25 cellular contexts compared by ENCODE assay signal in genomic region chr4:15164571-15164970, GRCh38.
A peak's percentile ranks its signal among the peaks of the same experiment; 100 is the strongest.
DNase-seq lines count a peak whose midpoint lies in the region; ATAC-seq and TF ChIP-seq lines count a peak whose summit lies in the region.
"Had no signal": no experiment of that assay in that cellular context is flagged by ENCODE, and none has a peak within 500 bp of the region (broad histone marks: within the 10 kb centered on the region; RNA-seq: fewer than 3 reads in every experiment).

No MANE protein-coding gene starts in this region.

- H3K9ac ChIP-seq in mammary epithelial cell (ENCODE audit: insufficient read depth, low read length), result no peak overlapping the region
- no peak overlapping the region for H3K9ac ChIP-seq in mesenchymal stem cell (ENCODE audit: low read length)
- H3K9ac ChIP-seq: BLaER1 treated with 17β-estradiol and CSF1 and Interleukin-3, amounts not matched to agents 10 nM and 100 nM; neural progenitor cell had no signal

- H3K18ac ChIP-seq in mesenchymal stem cell (ENCODE audit: low read depth in 1 of 2, low read length in 2 of 2), result no peak overlapping the region

- no peak overlapping the region for H2BK15ac ChIP-seq in mesenchymal stem cell (ENCODE audit: low read depth, poor library complexity, severe bottlenecking)

- no peak for TF ChIP-seq CTCF in mammary epithelial cell (conservative IDR thresholded peaks at IDR 0.05 in 1 of 2, IDR thresholded peaks at IDR 0.05 in 1 of 2; ENCODE audit: extremely low read depth in 1 of 2, insufficient read depth in 1 of 2, low read depth in 1 of 2, low read length in 2 of 2)
- TF ChIP-seq CTCF in endothelial cell (IDR thresholded peaks at IDR 0.05; ENCODE audit: unreplicated experiment), result no peak

- H2BK12ac ChIP-seq in mesenchymal stem cell (ENCODE audit: low read length in 2 of 2), result no peak overlapping the region

- H3K36me3 ChIP-seq in mammary epithelial cell (ENCODE audit: insufficient read depth, low read length) (no peaks in the 10 kb centered on the region), mesenchymal stem cell (ENCODE audit: control insufficient read depth in 1 of 2, insufficient read depth in 2 of 2, low read depth in 1 of 2, low read length in 2 of 2) (no peaks in the 10 kb centered on the region)
- no peaks in the 10 kb centered on the region for H3K36me3 ChIP-seq in CD4-positive, alpha-beta memory T cell (ENCODE audit: insufficient read depth, low read length)
- H3K36me3 ChIP-seq: BLaER1 treated with 17β-estradiol and CSF1 and Interleukin-3, amounts not matched to agents 10 nM and 100 nM; neural progenitor cell; spleen had no signal

- H3K27ac Mint-ChIP-seq in endothelial cell (ENCODE audit: unreplicated experiment), result no peak overlapping the region
- H3K27ac Mint-ChIP-seq in CD4-positive, alpha-beta memory T cell, result no peak overlapping the region
- H3K27ac Mint-ChIP-seq: activated CD4-positive, alpha-beta T cell treated with anti-CD3 and anti-CD28 coated beads for 36 hours; activated naive CD8-positive, alpha-beta T cell treated with anti-CD3 and anti-CD28 coated beads, Interleukin-2, amount 10 ng/mL, durations not matched to agents 7 days and 5 days; neural progenitor cell; type B pancreatic cell had no signal

- in situ Hi-C loops in mammary epithelial cell (cut with MboI; ENCODE audit: low sequenced_read_pairs in 2 of 2), result loop anchor here in 1 of 2 donors (25.0 kb wide), 1 partner anchor 427 kb away; no protein-coding TSS in a partner anchor

- peaks cover 3% of the 10 kb centered on the region for H3K27me3 ChIP-seq in mammary epithelial cell (ENCODE audit: insufficient read depth, low read length)
- no peaks in the 10 kb centered on the region for H3K27me3 ChIP-seq in mesenchymal stem cell (ENCODE audit: control insufficient read depth in 1 of 2, insufficient read depth in 1 of 2, low read length in 2 of 2)
- H3K27me3 ChIP-seq in CD4-positive, alpha-beta memory T cell (ENCODE audit: insufficient read depth, low read length), result no peaks in the 10 kb centered on the region
- H3K27me3 ChIP-seq: BLaER1 treated with 17β-estradiol and CSF1 and Interleukin-3, amounts not matched to agents 10 nM and 100 nM; neural progenitor cell; spleen had no signal

- H3K9me3 Mint-ChIP-seq in endothelial cell (ENCODE audit: unreplicated experiment), result no peaks in the 10 kb centered on the region
- no peaks in the 10 kb centered on the region for H3K9me3 Mint-ChIP-seq in CD4-positive, alpha-beta memory T cell
- H3K9me3 Mint-ChIP-seq: activated naive CD8-positive, alpha-beta T cell treated with anti-CD3 and anti-CD28 coated beads, Interleukin-2, amount 10 ng/mL, durations not matched to agents 7 days and 5 days; neural progenitor cell; type B pancreatic cell had no signal

- H3K4me1 ChIP-seq in mammary epithelial cell (ENCODE audit: insufficient read depth, low read length) (no peaks in the 10 kb centered on the region), mesenchymal stem cell (ENCODE audit: control insufficient read depth, insufficient read depth, low read depth, low read length) (peaks cover 1% of the 10 kb centered on the region)
- H3K4me1 ChIP-seq in CD4-positive, alpha-beta memory T cell (ENCODE audit: insufficient read depth, low read length), result no peaks in the 10 kb centered on the region
- H3K4me1 ChIP-seq: BLaER1 treated with 17β-estradiol and CSF1 and Interleukin-3, amounts not matched to agents 10 nM and 100 nM; spleen had no signal

- H3K4me2 ChIP-seq in mammary epithelial cell (ENCODE audit: insufficient read depth, low read depth, low read length) (no peak overlapping the region), mesenchymal stem cell (ENCODE audit: low read length, poor library complexity, severe bottlenecking) (no peak overlapping the region)
- H3K4me2 ChIP-seq: BLaER1 treated with 17β-estradiol and CSF1 and Interleukin-3, amounts not matched to agents 10 nM and 100 nM; neural progenitor cell had no signal

- H3K4me1 Mint-ChIP-seq in endothelial cell (ENCODE audit: unreplicated experiment), result peaks cover 9% of the 10 kb centered on the region
- no peaks in the 10 kb centered on the region for H3K4me1 Mint-ChIP-seq in CD4-positive, alpha-beta memory T cell
- H3K4me1 Mint-ChIP-seq: activated CD4-positive, alpha-beta T cell treated with anti-CD3 and anti-CD28 coated beads for 36 hours; activated naive CD8-positive, alpha-beta T cell treated with anti-CD3 and anti-CD28 coated beads, Interleukin-2, amount 10 ng/mL, durations not matched to agents 7 days and 5 days had no signal

- no peak overlapping the region for H3K4ac ChIP-seq in mesenchymal stem cell (ENCODE audit: low read depth in 1 of 2, low read length in 2 of 2)

- no peaks in the 10 kb centered on the region for H3K79me2 ChIP-seq in mammary epithelial cell (ENCODE audit: insufficient read depth, low read length)

- no peak overlapping the region for H4K8ac ChIP-seq in mesenchymal stem cell (ENCODE audit: low read length)

- H2AK5ac ChIP-seq in mesenchymal stem cell (ENCODE audit: low read length, severe bottlenecking), result no peak overlapping the region

- no peak overlapping the region for H2BK120ac ChIP-seq in mesenchymal stem cell (ENCODE audit: low read depth, low read length)

- POLR2A ChIA-PET in CD4-positive, alpha-beta memory T cell (lab: Charles Lee; ENCODE audit: partially characterized antibody), result no interaction called here

- H2BK5ac ChIP-seq in mesenchymal stem cell (ENCODE audit: low read depth, low read length, poor library complexity, severe bottlenecking), result no peak overlapping the region

- no peak overlapping the region for H3K4me3 Mint-ChIP-seq in endothelial cell (ENCODE audit: unreplicated experiment)
- no peak overlapping the region for H3K4me3 Mint-ChIP-seq in CD4-positive, alpha-beta memory T cell
- H3K4me3 Mint-ChIP-seq: activated CD4-positive, alpha-beta T cell treated with anti-CD3 and anti-CD28 coated beads for 36 hours; activated naive CD8-positive, alpha-beta T cell treated with anti-CD3 and anti-CD28 coated beads, Interleukin-2, amount 10 ng/mL, durations not matched to agents 7 days and 5 days; neural progenitor cell; type B pancreatic cell had no signal

- intact Hi-C loops in mammary epithelial cell (cut with micrococcal nuclease), result loop anchor here (5.0 kb wide), 2 partner anchors 292 to 1512 kb away; no protein-coding TSS in a partner anchor
- intact Hi-C loops in CD4-positive, alpha-beta memory T cell (cut with micrococcal nuclease), result no loop called here

- DNase-seq in Daoy (ENCODE audit: low read depth) (peak; percentile 28), LHCN-M2 (ENCODE audit: low read depth) (peak; percentile 74), mammary epithelial cell (peak; percentile 60), mesenchymal stem cell (peak; percentile 78), endothelial cell (ENCODE audit: low spot score) (no peak)
- DNase-seq in CD4-positive, alpha-beta memory T cell, result no peak
- DNase-seq: ACHN; activated CD4-positive, alpha-beta T cell treated with anti-CD3 and anti-CD28 coated beads for 36 hours; activated effector memory CD4-positive, alpha-beta T cell treated with Interleukin-2 at 50 U/mL for 16 hours; activated naive CD8-positive, alpha-beta T cell treated with anti-CD3 and anti-CD28 coated beads, Interleukin-2, amount 10 ng/mL, durations not matched to agents 7 days and 5 days; COR-L47; DMS53; KBM-7; NCI-H1417 treated with DMSO at 0.1 percent for 48 hours; NCI-H2081 treated with DMSO at 0.1 percent for 48 hours; NCI-H345; NCI-H748 treated with DMSO at 0.1 percent for 48 hours; right cardiac atrium; spleen; T-helper 2 cell had no signal

- ATAC-seq in HG02884 (IDR thresholded peaks at IDR 0.05; ENCODE audit: unreplicated experiment), result no peak
- no peak for ATAC-seq in HG03342 (IDR thresholded peaks at IDR 0.05; ENCODE audit: unreplicated experiment)
- ATAC-seq: activated CD4-positive, alpha-beta T cell treated with anti-CD3 and anti-CD28 coated beads for 36 hours; right cardiac atrium had no signal

- CTCF ChIA-PET in mammary epithelial cell (lab: Charles Lee; ENCODE audit: low non-redundant PET), result no interaction called here
- CTCF ChIA-PET in CD4-positive, alpha-beta memory T cell (lab: Charles Lee; ENCODE audit: partially characterized antibody), result interaction anchor here (2.2 kb wide), 1 partner anchor 1508 kb away, joined by 7 read pairs; no protein-coding TSS in a partner anchor

- H3K27ac ChIP-seq in mammary epithelial cell (ENCODE audit: insufficient read depth, low read depth, low read length) (no peak overlapping the region), mesenchymal stem cell (ENCODE audit: low read length, poor library complexity, severe bottlenecking) (no peak overlapping the region)
- no peak overlapping the region for H3K27ac ChIP-seq in CD4-positive, alpha-beta memory T cell (ENCODE audit: low read depth, low read length)
- H3K27ac ChIP-seq: BLaER1 treated with 17β-estradiol and CSF1 and Interleukin-3, amounts not matched to agents 10 nM and 100 nM; neural progenitor cell; spleen had no signal

- no peaks in the 10 kb centered on the region for H3K9me3 ChIP-seq in mammary epithelial cell (replicated peaks; ENCODE audit: insufficient read depth, low read length)
- peaks cover under 1% of the 10 kb centered on the region for H3K9me3 ChIP-seq in mesenchymal stem cell (ENCODE audit: control insufficient read depth, low read length)
- H3K9me3 ChIP-seq in CD4-positive, alpha-beta memory T cell (ENCODE audit: control insufficient read depth in 1 of 2, low read length in 2 of 2), result no peaks in the 10 kb centered on the region
- H3K9me3 ChIP-seq: spleen had no signal

- no TSS peak for BruUV-seq in mammary epithelial cell (replicated peaks; lab: Mats Ljungman, UMichigan)

- H3K4me3 ChIP-seq in mammary epithelial cell (replicated peaks in 1 of 3; ENCODE audit: insufficient read depth in 1 of 3, low read depth in 2 of 3, low read length in 3 of 3), result no peak overlapping the region
- H3K4me3 ChIP-seq in mesenchymal stem cell (ENCODE audit: insufficient read depth in 1 of 2, low read depth in 1 of 2, low read length in 2 of 2), result no peak overlapping the region
- H3K4me3 ChIP-seq in CD4-positive, alpha-beta memory T cell (ENCODE audit: low read length in 2 of 2), result no peak overlapping the region
- H3K4me3 ChIP-seq: BLaER1 treated with 17β-estradiol and CSF1 and Interleukin-3, amounts not matched to agents 10 nM and 100 nM; neural progenitor cell; spleen had no signal

- no peak overlapping the region for H2AFZ ChIP-seq in mammary epithelial cell (ENCODE audit: low read depth, low read length)
- H2AFZ ChIP-seq in mesenchymal stem cell (ENCODE audit: low read depth, low read length), result no peak overlapping the region
- H2AFZ ChIP-seq: neural progenitor cell had no signal

- no peak overlapping the region for H3K14ac ChIP-seq in mesenchymal stem cell (ENCODE audit: low read length in 2 of 2)

- peaks cover 1% of the 10 kb centered on the region for H3K27me3 Mint-ChIP-seq in endothelial cell (ENCODE audit: unreplicated experiment)
- peaks cover 9 to 10% of the 10 kb centered on the region in 2 donors for H3K27me3 Mint-ChIP-seq in CD4-positive, alpha-beta memory T cell

- no peak overlapping the region for H4K91ac ChIP-seq in mesenchymal stem cell (ENCODE audit: low read length)

- dilution Hi-C loops in mammary epithelial cell (cut with HindIII; ENCODE audit: low sequenced_read_pairs), result no loop called here

- H3K23ac ChIP-seq in mesenchymal stem cell (ENCODE audit: low read length in 2 of 2), result no peak overlapping the region

- 88% methylated on average over 3 of the region's 3 CpGs for WGBS in mammary epithelial cell (ENCODE audit: low coverage, missing lambda C conversion rate)
- WGBS in mesenchymal stem cell, result 37% methylated on average over 3 of the region's 3 CpGs

- H3K36me3 Mint-ChIP-seq in endothelial cell (ENCODE audit: low read depth, unreplicated experiment), result no peaks in the 10 kb centered on the region
- H3K36me3 Mint-ChIP-seq in CD4-positive, alpha-beta memory T cell, result no peaks in the 10 kb centered on the region
- H3K36me3 Mint-ChIP-seq: activated naive CD8-positive, alpha-beta T cell treated with anti-CD3 and anti-CD28 coated beads, Interleukin-2, amount 10 ng/mL, durations not matched to agents 7 days and 5 days; neural progenitor cell; type B pancreatic cell had no signal

- no peaks in the 10 kb centered on the region for H3K79me1 ChIP-seq in mesenchymal stem cell (replicated peaks; ENCODE audit: low read length, poor library complexity, severe bottlenecking)

- no peaks in the 10 kb centered on the region for H4K20me1 ChIP-seq in mammary epithelial cell (ENCODE audit: insufficient read depth, low read length)
- H4K20me1 ChIP-seq: BLaER1 treated with 17β-estradiol and CSF1 and Interleukin-3, amounts not matched to agents 10 nM and 100 nM had no signal

Comparison
In these comparisons a context has a peak if more than half of its experiments do, and no peak if none do; other contexts are left out.
1. DNase-seq: peak in Daoy (single experiment), LHCN-M2 (single experiment), mammary epithelial cell (single experiment) and mesenchymal stem cell (single experiment); none in endothelial cell (single experiment) and CD4-positive, alpha-beta memory T cell (0 of 5).